ENCODE assay signal across 7 cellular contexts in the genomic region with DNA sequence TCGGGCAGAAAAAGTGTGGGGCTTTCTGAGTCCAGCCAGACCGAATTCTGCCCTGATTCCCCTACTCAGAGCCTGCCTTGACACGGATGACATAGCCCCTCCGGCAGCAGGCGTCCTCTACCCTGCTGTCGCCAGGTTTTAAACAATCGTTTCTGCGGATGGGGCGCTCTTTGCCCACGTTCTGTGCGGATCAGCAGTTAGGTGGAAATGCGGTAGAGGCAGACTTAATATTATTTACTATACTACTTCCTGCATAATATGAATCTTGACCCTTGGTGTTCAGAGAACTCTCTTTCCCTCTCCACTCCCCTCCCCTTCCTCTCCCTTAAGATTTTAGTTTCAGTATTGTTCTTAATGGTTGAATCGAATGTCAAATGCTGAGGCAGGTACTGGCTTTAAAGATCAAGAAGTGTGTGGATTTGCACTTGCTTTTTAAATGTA.
DNase-seq lines count a peak whose midpoint lies in the region; ATAC-seq and TF ChIP-seq lines count a peak whose summit lies in the region.

No MANE protein-coding gene starts in this region.

- peaks cover 3% of the 10 kb centered on the region for H3K9me3 Mint-ChIP-seq in nephron

- DNase-seq in activated effector memory CD4-positive, alpha-beta T cell treated with anti-CD3 and anti-CD28 coated beads, Interleukin-2, amount 50 U/mL, for 16 hours: peak; percentile 85
- DNase-seq in T-helper 9 cell (no peak), amniotic stem cell (lab: John Stamatoyannopoulos, UW) (no peak)

- ATAC-seq in HG03103 (IDR thresholded peaks at IDR 0.05; ENCODE audit: low read depth, unreplicated experiment): peak; percentile 32
- no peak for ATAC-seq in GM19455 (IDR thresholded peaks at IDR 0.05; ENCODE audit: unreplicated experiment)

- peaks cover 51% of the 10 kb centered on the region for H3K4me1 Mint-ChIP-seq in nephron

- H3K36me3 Mint-ChIP-seq in nephron (ENCODE audit: low read depth): peaks cover 21% of the 10 kb centered on the region

- no peak for TF ChIP-seq CTCF in nephron (IDR thresholded peaks at IDR 0.05; ENCODE audit: unreplicated experiment in 3 of 3)

- H3K4me3 Mint-ChIP-seq in nephron: peak overlapping the region; percentile 81 to 86 (median 85)

- peaks cover 98% of the 10 kb centered on the region for H3K27me3 Mint-ChIP-seq in nephron (ENCODE audit: low read depth)

- peak overlapping the region; percentile 11 to 84 (median 40) for H3K27ac Mint-ChIP-seq in nephron

- peak; percentile 59 for TF ChIP-seq POLR2A in GM19099 (IDR thresholded peaks at IDR 0.05; ENCODE audit: extremely low read depth, insufficient read length, low read depth)
